ENCODE assay signal across 13 cellular contexts in genomic region chr13:20351279-20352022, GRCh38.
DNase-seq lines count a peak whose midpoint lies in the region; ATAC-seq lines count a peak whose summit lies in the region.
"Had no signal": no experiment of that assay in that cellular context is flagged by ENCODE, and none has a peak within 500 bp of the region (broad histone marks: within the 10 kb centered on the region; RNA-seq: fewer than 3 reads in every experiment).

No MANE protein-coding gene starts in this region.

- intact Hi-C loops in cardiac septum (cut with DNase I), result no loop called here

- no peak overlapping the region for H3K4me3 Mint-ChIP-seq in stimulated activated naive CD8-positive, alpha-beta T cell treated with anti-CD3 and anti-CD28 coated beads, Interleukin-15, amount 100 ng/mL, for 72 hours
- H3K4me3 Mint-ChIP-seq: B cell; stimulated activated effector memory CD8-positive, alpha-beta T cell treated with anti-CD3 and anti-CD28 coated beads, Interleukin-12 subunit alpha, Interleukin-12 subunit beta, amount 100 ng/mL, for 72 hours had no signal

- H3K27me3 Mint-ChIP-seq in stimulated activated naive CD8-positive, alpha-beta T cell treated with anti-CD3 and anti-CD28 coated beads, Interleukin-15, amount 100 ng/mL, for 72 hours, result no peaks in the 10 kb centered on the region
- H3K27me3 Mint-ChIP-seq: B cell had no signal

- H3K27ac Mint-ChIP-seq in stimulated activated naive CD8-positive, alpha-beta T cell treated with anti-CD3 and anti-CD28 coated beads, Interleukin-15, amount 100 ng/mL, for 72 hours, result no peak overlapping the region
- H3K27ac Mint-ChIP-seq: B cell; stimulated activated effector memory CD8-positive, alpha-beta T cell treated with anti-CD3 and anti-CD28 coated beads, Interleukin-12 subunit alpha, Interleukin-12 subunit beta, amount 100 ng/mL, for 72 hours had no signal

- in situ Hi-C loops in KBM-7 (cut with MboI; ENCODE audit: low pct_unique_long_range_greater_than_20kb, low sequenced_read_pairs), result no loop called here

- no peak for ATAC-seq in stimulated activated naive CD8-positive, alpha-beta T cell treated with anti-CD3 and anti-CD28 coated beads, Interleukin-15, amount 100 ng/mL, for 72 hours
- ATAC-seq: HCT116; stimulated activated effector memory CD8-positive, alpha-beta T cell treated with anti-CD3 and anti-CD28 coated beads, Interleukin-12 subunit alpha, Interleukin-12 subunit beta, amount 100 ng/mL, for 72 hours had no signal

- no peaks in the 10 kb centered on the region for H3K9me3 Mint-ChIP-seq in stimulated activated naive CD8-positive, alpha-beta T cell treated with anti-CD3 and anti-CD28 coated beads, Interleukin-15, amount 100 ng/mL, for 72 hours
- H3K9me3 Mint-ChIP-seq: stimulated activated effector memory CD8-positive, alpha-beta T cell treated with anti-CD3 and anti-CD28 coated beads, Interleukin-12 subunit alpha, Interleukin-12 subunit beta, amount 100 ng/mL, for 72 hours had no signal

- peaks cover 14% of the 10 kb centered on the region for H3K4me1 Mint-ChIP-seq in stimulated activated naive CD8-positive, alpha-beta T cell treated with anti-CD3 and anti-CD28 coated beads, Interleukin-15, amount 100 ng/mL, for 72 hours
- H3K4me1 Mint-ChIP-seq: B cell had no signal

- DNase-seq in AG20443 (ENCODE audit: low spot score), result peak; percentile 65
- peak; percentile 55 for DNase-seq in KBM-7
- DNase-seq in SKM-1 (lab: John Stamatoyannopoulos, UW; ENCODE audit: unreplicated experiment), result peak; percentile 44
- peak; percentile 72 for DNase-seq in foreskin melanocyte
- DNase-seq in stimulated activated naive CD4-positive, alpha-beta T cell (lab: John Stamatoyannopoulos, UW), result no peak
- no peak for DNase-seq in stimulated activated naive CD8-positive, alpha-beta T cell treated with anti-CD3 and anti-CD28 coated beads, Interleukin-15, amount 100 ng/mL, for 72 hours
- no peak for DNase-seq in cardiac septum (ENCODE audit: low spot score)
- DNase-seq in amniotic stem cell (lab: John Stamatoyannopoulos, UW), result no peak
- DNase-seq: NCI-H1048, T-helper 9 cell had no signal

Comparison
In these comparisons a context has a peak if more than half of its experiments do, and no peak if none do; other contexts are left out.
1. DNase-seq: peak in AG20443 (single experiment), KBM-7 (single experiment), SKM-1 (single experiment) and foreskin melanocyte (single experiment); none in stimulated activated naive CD4-positive, alpha-beta T cell (0 of 6), stimulated activated naive CD8-positive, alpha-beta T cell treated with anti-CD3 and anti-CD28 coated beads, Interleukin-15, amount 100 ng/mL, for 72 hours (0 of 2), cardiac septum (single experiment) and amniotic stem cell (single experiment).